Comparison of ENCODE assay signal across 9 cellular contexts in the genomic region with DNA sequence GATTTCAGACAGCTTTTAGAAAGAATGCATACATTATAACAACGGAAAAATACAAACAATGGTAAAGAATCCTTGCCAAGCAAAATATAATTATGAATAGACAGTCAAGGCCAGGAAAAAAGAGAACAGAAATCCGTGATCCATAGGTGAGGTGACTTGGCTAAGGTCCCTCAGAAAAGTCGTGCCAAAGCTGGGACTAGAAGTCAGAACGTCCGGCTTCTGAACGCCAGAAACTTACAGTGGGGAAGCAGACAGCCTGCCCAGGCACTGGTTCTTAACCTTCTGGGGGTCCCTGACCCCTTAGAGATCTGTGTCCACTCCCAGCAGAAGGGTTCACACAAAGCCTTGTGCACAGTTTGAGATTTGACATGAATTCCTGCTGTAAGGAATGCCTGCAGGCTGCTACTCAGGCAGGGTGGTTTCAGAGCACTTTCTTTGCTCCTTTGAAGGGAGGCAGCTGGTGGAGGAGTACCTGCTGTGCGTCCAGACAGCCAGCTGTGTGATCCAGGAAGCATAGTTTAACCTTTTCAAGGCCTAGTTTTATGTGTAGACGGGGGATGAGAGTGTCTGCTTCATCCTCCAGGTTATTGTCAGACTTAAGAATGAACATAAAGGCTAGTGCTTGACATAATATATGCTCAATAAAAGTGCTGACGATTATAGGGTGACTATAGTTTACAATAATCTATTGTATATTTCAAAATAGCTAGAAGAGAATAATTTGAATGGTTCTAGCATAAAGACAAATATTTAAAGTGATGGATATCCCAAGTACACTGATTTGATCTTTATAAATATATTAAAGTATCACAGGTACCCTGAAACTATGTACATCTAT. TPM values are rescaled to one million over a fixed set of nuclear protein-coding genes. Genes with fewer than 3 reads are reported as not detected.
DNase-seq lines count a peak whose midpoint lies in the region; ATAC-seq lines count a peak whose summit lies in the region.
"Had no signal": no experiment of that assay in that cellular context is flagged by ENCODE, and none has a peak within 500 bp of the region (broad histone marks: within the 10 kb centered on the region; RNA-seq: fewer than 3 reads in every experiment).

No MANE protein-coding gene starts in this region.

- H3K4me1 Mint-ChIP-seq in T-helper 1 cell treated with Interleukin-12 subunit alpha and Interleukin-12 subunit beta and Interleukin-4 antibody, amounts not matched to agents 30 μg/mL and 1 μg/mL, for 36 hours (ENCODE audit: low read depth), result peaks cover 17% of the 10 kb centered on the region

- no peaks in the 10 kb centered on the region for H3K9me3 Mint-ChIP-seq in T-helper 1 cell treated with Interleukin-12 subunit alpha and Interleukin-12 subunit beta and Interleukin-4 antibody, amounts not matched to agents 30 μg/mL and 1 μg/mL, for 36 hours

- peak overlapping the region; percentile 79 for H3K4me3 ChIP-seq in adipocyte (ENCODE audit: low read length)
- peak overlapping the region; percentile 61 for H3K4me3 ChIP-seq in iPS-18a (ENCODE audit: low read length)

- H3K9ac ChIP-seq in adipocyte (ENCODE audit: low read length) (peak overlapping the region; percentile 68), iPS-18a (ENCODE audit: low read length) (no peak overlapping the region)

- no peak for DNase-seq in T-helper 1 cell
- DNase-seq in adipocyte (ENCODE audit: low read depth), result peak; percentile 45
- DNase-seq in sciatic nerve (ENCODE audit: low spot score), result no peak
- DNase-seq in NCI-H2107 (lab: John Stamatoyannopoulos, UW), result no peak
- DNase-seq: DND-41 had no signal

- intact Hi-C loops in sciatic nerve (cut with DNase I), result no loop called here

- H3K27me3 ChIP-seq in adipocyte (replicated peaks; ENCODE audit: control insufficient read depth, insufficient read depth, low read length), result no peaks in the 10 kb centered on the region
- peaks cover 26% of the 10 kb centered on the region for H3K27me3 ChIP-seq in iPS-18a (ENCODE audit: control insufficient read depth, insufficient read depth, low read length)

- H3K27me3 Mint-ChIP-seq in T-helper 1 cell treated with Interleukin-12 subunit alpha and Interleukin-12 subunit beta and Interleukin-4 antibody, amounts not matched to agents 30 μg/mL and 1 μg/mL, for 36 hours (ENCODE audit: low read depth), result no peaks in the 10 kb centered on the region

- H3K36me3 Mint-ChIP-seq in T-helper 1 cell treated with Interleukin-12 subunit alpha and Interleukin-12 subunit beta and Interleukin-4 antibody, amounts not matched to agents 30 μg/mL and 1 μg/mL, for 36 hours (ENCODE audit: low read depth), result no peaks in the 10 kb centered on the region

- H3K4me1 ChIP-seq in adipocyte (ENCODE audit: control insufficient read depth, insufficient read depth, low read length) (peaks cover 31% of the 10 kb centered on the region), iPS-18a (ENCODE audit: control insufficient read depth, low read depth, low read length) (peaks cover 14% of the 10 kb centered on the region)

- H3K36me3 ChIP-seq in adipocyte (ENCODE audit: control insufficient read depth, insufficient read depth, low read length, severe bottlenecking) (no peaks in the 10 kb centered on the region), iPS-18a (ENCODE audit: control insufficient read depth, low read depth, low read length) (no peaks in the 10 kb centered on the region)

- ATAC-seq in sciatic nerve (peak; percentile 36), GM18870 (IDR thresholded peaks at IDR 0.05; ENCODE audit: unreplicated experiment) (no peak), HG02588 (IDR thresholded peaks at IDR 0.05; ENCODE audit: unreplicated experiment) (no peak)

- no peak overlapping the region for H3K27ac ChIP-seq in iPS-18a (ENCODE audit: low read length)

- H3K4me3 Mint-ChIP-seq in T-helper 1 cell treated with Interleukin-12 subunit alpha and Interleukin-12 subunit beta and Interleukin-4 antibody, amounts not matched to agents 30 μg/mL and 1 μg/mL, for 36 hours, result peak overlapping the region; percentile 63

- no peaks in the 10 kb centered on the region for H3K9me3 ChIP-seq in adipocyte (ENCODE audit: control insufficient read depth, low read length)
- no peaks in the 10 kb centered on the region for H3K9me3 ChIP-seq in iPS-18a (ENCODE audit: control insufficient read depth, low read depth, low read length)

- H3K27ac Mint-ChIP-seq in T-helper 1 cell treated with Interleukin-12 subunit alpha and Interleukin-12 subunit beta and Interleukin-4 antibody, amounts not matched to agents 30 μg/mL and 1 μg/mL, for 36 hours, result no peak overlapping the region

RNA-seq across cellular contexts. Expression of gene ARHGEF37, which starts 0.9 kb away (rescaled TPM):
- 86.7 TPM for total RNA-seq in sciatic nerve

RNA-seq across cellular contexts. Expression of gene CSNK1A1, which starts 30.9 kb away (rescaled TPM):
- total RNA-seq in sciatic nerve, result 187 TPM
